ENCODE assay signal across 1 cellular context in the genomic region with DNA sequence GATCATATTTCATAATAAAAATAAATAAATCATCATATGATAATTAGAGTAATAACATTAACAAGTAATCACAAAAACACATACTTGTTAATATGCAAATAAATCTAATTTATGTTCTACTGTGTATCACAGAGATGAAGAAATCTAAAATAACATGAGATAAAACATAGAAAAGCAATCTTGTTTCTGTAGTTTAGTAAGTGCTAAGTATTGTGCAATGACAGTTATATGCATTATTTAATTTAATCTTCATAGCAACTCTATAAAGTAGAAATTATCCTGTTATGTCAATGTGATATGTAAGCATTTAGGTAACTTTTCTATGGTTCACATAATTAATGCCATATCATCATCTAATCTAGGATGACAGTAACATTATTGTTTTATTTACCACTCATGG.
A peak's percentile ranks its signal among the peaks of the same experiment; 100 is the strongest.
TF ChIP-seq lines count a peak whose summit lies in the region.

No MANE protein-coding gene starts in this region.

TF ChIP-seq in K562, 482 proteins besides CTCF, POLR2A, EP300 and RAD21 (continued from another document):
- TF ChIP-seq NR0B1 (IDR thresholded peaks at IDR 0.05; ENCODE audit: partially characterized antibody): no peak
- TF ChIP-seq CEBPG (CRISPR knock-in tag; IDR thresholded peaks at IDR 0.05): no peak
- peak; percentile 32 to 87; a peak in 2 of 4 replicates for TF ChIP-seq CEBPG (tag; conservative IDR thresholded peaks at IDR 0.05 in 1 of 2, IDR thresholded peaks at IDR 0.05 in 1 of 2)
- no peak for TF ChIP-seq MTF1 (CRISPR knock-in tag; IDR thresholded peaks at IDR 0.05; ENCODE audit: borderline replicate concordance)
